In the genomic region with DNA sequence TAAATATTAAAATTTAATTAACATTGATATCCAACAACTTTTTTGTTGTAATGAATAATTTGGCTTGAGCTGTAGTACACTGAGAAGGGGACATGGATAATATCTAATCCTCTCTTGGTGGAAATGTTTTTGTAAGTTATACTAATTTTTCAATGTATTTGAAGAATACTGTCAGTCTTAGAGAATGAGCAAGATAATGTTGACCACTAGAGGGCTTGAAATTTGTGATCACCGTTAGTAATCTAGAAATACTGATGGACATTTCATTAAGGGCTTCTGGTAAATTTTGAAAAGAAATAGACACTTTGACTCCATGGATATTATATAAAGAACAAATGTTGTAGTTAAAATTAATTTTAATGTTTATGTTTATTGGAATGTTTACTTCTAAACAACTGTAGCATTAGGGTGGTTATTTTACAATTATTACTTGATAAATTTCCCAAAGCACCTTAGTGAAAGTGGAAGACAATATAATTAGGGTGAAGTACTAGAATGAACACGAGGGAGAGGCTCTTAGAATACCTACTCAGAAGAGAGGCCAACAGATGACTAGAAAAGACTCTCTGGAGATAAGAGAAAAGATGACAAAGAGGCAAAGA, we compare ENCODE assay signal across 1 cellular context.
TF ChIP-seq lines count a peak whose summit lies in the region.

No MANE protein-coding gene starts in this region.

TF ChIP-seq in GM23338, 12 proteins besides CTCF, POLR2A, EP300 and RAD21 (continued from another document):
- no peak for TF ChIP-seq REST (IDR thresholded peaks at IDR 0.05; ENCODE audit: unreplicated experiment)
- TF ChIP-seq ZNF114 (CRISPR knock-in tag; IDR thresholded peaks at IDR 0.05), result no peak
- no peak for TF ChIP-seq EZH2 (IDR thresholded peaks at IDR 0.05; ENCODE audit: low read depth, unreplicated experiment)
- TF ChIP-seq ZNF462 (CRISPR knock-in tag; IDR thresholded peaks at IDR 0.05), result no peak
- no peak for TF ChIP-seq JUNB (IDR thresholded peaks at IDR 0.05; ENCODE audit: unreplicated experiment)
- no peak for TF ChIP-seq CREB1 (CRISPR knock-in tag; IDR thresholded peaks at IDR 0.05; ENCODE audit: low read depth)
